ENCODE assay signal across 8 cellular contexts in the genomic region with DNA sequence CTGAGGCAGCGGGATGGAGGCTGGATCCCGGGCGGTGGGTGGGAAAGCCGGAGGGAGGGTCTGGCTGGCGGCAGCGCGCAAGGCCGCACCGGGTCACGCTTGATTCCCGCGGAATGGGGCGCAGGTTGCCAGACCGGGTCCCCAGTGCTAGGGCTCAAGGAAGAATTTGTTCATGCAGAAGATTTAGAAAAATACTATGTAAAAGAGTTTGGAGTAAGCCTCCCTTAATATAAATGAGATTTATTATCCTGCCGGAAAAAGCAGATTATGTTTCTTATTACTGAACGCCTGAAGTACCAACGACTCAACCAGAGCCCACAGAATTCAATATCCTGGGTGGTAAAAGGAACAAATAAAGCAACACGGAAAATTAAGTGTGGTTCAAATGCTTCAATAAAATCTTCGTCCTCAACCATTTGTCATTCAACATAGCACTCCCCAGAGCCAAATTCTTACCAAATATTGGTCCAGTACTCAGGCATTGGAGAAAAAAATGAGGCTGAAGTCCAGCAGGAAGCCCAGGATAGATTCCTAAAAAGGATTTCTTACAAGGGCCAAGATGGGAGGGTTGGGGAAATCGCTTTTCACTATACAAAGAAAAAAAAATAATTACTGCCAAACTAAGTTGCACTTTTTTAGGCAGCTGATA. TPM values are rescaled to one million over a fixed set of nuclear protein-coding genes. Genes with fewer than 3 reads are reported as not detected.
A peak's percentile ranks its signal among the peaks of the same experiment; 100 is the strongest.
DNase-seq lines count a peak whose midpoint lies in the region; ATAC-seq and TF ChIP-seq lines count a peak whose summit lies in the region.

No MANE protein-coding gene starts in this region.

- DNase-seq in SIG-M5 treated with dmso at 0.1 percent for 504 hours (lab: John Stamatoyannopoulos, UW; ENCODE audit: unreplicated experiment) (peak; percentile 15), SIG-M5 (lab: John Stamatoyannopoulos, UW) (no peak), HL-60 (ENCODE audit: low read depth in 1 of 2, low spot score in 1 of 2) (no peak), adrenal gland (no peak), tibial artery (no peak), T1000 (lab: John Stamatoyannopoulos, UW) (no peak)

- TF ChIP-seq CTCF in HL-60 (IDR thresholded peaks at IDR 0.05; ENCODE audit: insufficient read depth, low read length), result no peak
- peak in 2 of 6 experiments; percentile 11 to 27 for TF ChIP-seq CTCF in adrenal gland (IDR thresholded peaks at IDR 0.05)
- TF ChIP-seq CTCF in tibial artery (IDR thresholded peaks at IDR 0.05), result no peak

- ATAC-seq in GM18867 (IDR thresholded peaks at IDR 0.05; ENCODE audit: unreplicated experiment), result no peak

- H3K9me3 ChIP-seq in adrenal gland (replicated peaks in 1 of 3) (no peaks in the 10 kb centered on the region), tibial artery (no peaks in the 10 kb centered on the region)

- peak overlapping the region; percentile 77 for H3K4me3 ChIP-seq in HL-60 (replicated peaks; ENCODE audit: insufficient read depth, low read length)
- H3K4me3 ChIP-seq in adrenal gland, result peak overlapping the region in 3 of 4 donors; percentile 13 to 68 (median 30)
- peak overlapping the region; percentile 75 to 88 for H3K4me3 ChIP-seq in tibial artery

- H3K4me1 ChIP-seq in adrenal gland (replicated peaks in 1 of 2) (peaks cover 6 to 27% of the 10 kb centered on the region in 2 donors), tibial artery (peaks cover 0 to 22% (median 9%) of the 10 kb centered on the region in 4 donors)

- no peak for TF ChIP-seq POLR2A in adrenal gland (IDR thresholded peaks at IDR 0.05)

- intact Hi-C loops in adrenal gland (cut with DNase I) (no loop called here), tibial artery (cut with DNase I; ENCODE audit: low total_unique reads) (no loop called here)

- H3K27me3 ChIP-seq in HL-60 (ENCODE audit: insufficient read depth, poor library complexity, severe bottlenecking), result no peaks in the 10 kb centered on the region
- H3K27me3 ChIP-seq in adrenal gland, result no peaks in the 10 kb centered on the region
- no peaks in the 10 kb centered on the region for H3K27me3 ChIP-seq in layer of hippocampus (ENCODE audit: control insufficient read depth, insufficient read depth, low read length)
- no peaks in the 10 kb centered on the region for H3K27me3 ChIP-seq in tibial artery

- 0 to 2% (median 1%) methylated on average over 15 to 20 of the region's 20 CpGs for WGBS in adrenal gland, 4 donors

- H3K36me3 ChIP-seq in adrenal gland (replicated peaks in 1 of 2) (no peaks in the 10 kb centered on the region), tibial artery (no peaks in the 10 kb centered on the region)

- peak overlapping the region; percentile 94 for H3K27ac ChIP-seq in HL-60 (replicated peaks)
- H3K27ac ChIP-seq in adrenal gland, result peak overlapping the region; percentile 91 to 98 (median 97)
- H3K27ac ChIP-seq in layer of hippocampus (ENCODE audit: low read depth, low read length), result peak overlapping the region; percentile 96
- H3K27ac ChIP-seq in tibial artery, result peak overlapping the region; percentile 94 to 97

RNA-seq across cellular contexts. Expression of a gene that starts 1.2 kb away (rescaled TPM):
- 100 to 1,000 TPM in 7 of 8 donors, 10 to 100 TPM in 1; 72.0 to 167 (median 119) TPM for total RNA-seq in adrenal gland
- 10 to 100 TPM in 1 of 3 donors, 1 to 10 TPM in 2; 2.8 to 22.8 (median 3.6) TPM for polyA plus RNA-seq in adrenal gland

Comparison
In these comparisons a context has a peak if more than half of its experiments do, and no peak if none do; other contexts are left out.
1. H3K4me3 ChIP-seq: peak in every context shown above with its lines; median percentile 82 in tibial artery; 77 in HL-60; 30 in adrenal gland.